In genomic region chr3:53150247-53151085, GRCh38 we compare ENCODE assay signal across 14 cellular contexts. TPM values are rescaled to one million over a fixed set of nuclear protein-coding genes. Genes with fewer than 3 reads are reported as not detected.
DNase-seq lines count a peak whose midpoint lies in the region; ATAC-seq and TF ChIP-seq lines count a peak whose summit lies in the region.
"Had no signal": no experiment of that assay in that cellular context is flagged by ENCODE, and none has a peak within 500 bp of the region (broad histone marks: within the 10 kb centered on the region; RNA-seq: fewer than 3 reads in every experiment).

No MANE protein-coding gene starts in this region.

- in situ Hi-C loops in astrocyte of the spinal cord (cut with HindIII; ENCODE audit: low sequenced_read_pairs): no loop called here

- peaks cover 0 to 6% of the 10 kb centered on the region in 2 donors for H3K27me3 Mint-ChIP-seq in natural killer cell treated with Interleukin-12 subunit alpha and Interleukin-12 subunit beta and Interleukin-15 and Interleukin-18, amount 100 ng/mL, for 72 hours
- H3K27me3 Mint-ChIP-seq in natural killer cell (ENCODE audit: low read depth in 2 of 2) (peaks cover 0 to 14% of the 10 kb centered on the region in 2 donors), T-helper 17 cell (peaks cover 29% of the 10 kb centered on the region)

- no peaks in the 10 kb centered on the region for H3K36me3 Mint-ChIP-seq in natural killer cell treated with Interleukin-12 subunit alpha and Interleukin-12 subunit beta and Interleukin-15 and Interleukin-18, amount 100 ng/mL, for 72 hours
- no peaks in the 10 kb centered on the region for H3K36me3 Mint-ChIP-seq in natural killer cell
- peaks cover 5% of the 10 kb centered on the region for H3K36me3 Mint-ChIP-seq in T-helper 17 cell (ENCODE audit: low read depth)
- H3K36me3 Mint-ChIP-seq: naive thymus-derived CD4-positive, alpha-beta T cell had no signal

- no peak for ATAC-seq in natural killer cell treated with Interleukin-12 subunit alpha and Interleukin-12 subunit beta and Interleukin-15 and Interleukin-18, amount 100 ng/mL, for 72 hours
- ATAC-seq in natural killer cell (no peak), left lung (peak; percentile 62), HG03342 (IDR thresholded peaks at IDR 0.05; ENCODE audit: unreplicated experiment) (no peak), T-helper 17 cell (no peak)
- ATAC-seq: naive thymus-derived CD4-positive, alpha-beta T cell had no signal

- intact Hi-C loops in natural killer cell (cut with micrococcal nuclease): no loop called here
- intact Hi-C loops in left lung (cut with DNase I): no loop called here

- no peak overlapping the region for H3K27ac Mint-ChIP-seq in natural killer cell treated with Interleukin-12 subunit alpha and Interleukin-12 subunit beta and Interleukin-15 and Interleukin-18, amount 100 ng/mL, for 72 hours
- H3K27ac Mint-ChIP-seq in natural killer cell (no peak overlapping the region), T-helper 17 cell (no peak overlapping the region)

- no peaks in the 10 kb centered on the region for H3K36me3 ChIP-seq in left lung

- peak overlapping the region; percentile 15 to 33 for H3K27ac ChIP-seq in left lung

- peaks cover 9 to 57% of the 10 kb centered on the region in 2 donors for H3K4me1 ChIP-seq in left lung

- peak; percentile 45 for DNase-seq in natural killer cell treated with Interleukin-12 subunit alpha and Interleukin-12 subunit beta and Interleukin-15 and Interleukin-18, amount 100 ng/mL, for 72 hours (ENCODE audit: low spot score)
- DNase-seq in natural killer cell (no peak), astrocyte of the spinal cord (ENCODE audit: low read depth, low spot score) (peak; percentile 33), left lung (peak in 1 of 2 donors; percentile 78), medulla oblongata (ENCODE audit: extremely low spot score) (no peak), NCI-H1694 (lab: John Stamatoyannopoulos, UW) (no peak), T-helper 17 cell (no peak)
- DNase-seq: activated T-cell treated with anti-CD3 and anti-CD28 coated beads for 4 hours; anterior cingulate cortex; DND-41; naive thymus-derived CD4-positive, alpha-beta T cell; SHP77 treated with DMSO at 0.1 percent for 48 hours had no signal

- TF ChIP-seq CTCF in natural killer cell (IDR thresholded peaks at IDR 0.05) (no peak), astrocyte of the spinal cord (IDR thresholded peaks at IDR 0.05; ENCODE audit: low read depth, low read length) (no peak), left lung (IDR thresholded peaks at IDR 0.05) (no peak)

- H3K9me3 ChIP-seq in left lung (no peaks in the 10 kb centered on the region), T-helper 17 cell (ENCODE audit: control insufficient read depth, low read length, poor library complexity, severe bottlenecking) (no peaks in the 10 kb centered on the region)

- peaks cover 0 to 6% of the 10 kb centered on the region in 2 donors for H3K27me3 ChIP-seq in left lung

- H3K4me3 Mint-ChIP-seq in natural killer cell treated with Interleukin-12 subunit alpha and Interleukin-12 subunit beta and Interleukin-15 and Interleukin-18, amount 100 ng/mL, for 72 hours: no peak overlapping the region
- H3K4me3 Mint-ChIP-seq in natural killer cell (no peak overlapping the region), T-helper 17 cell (no peak overlapping the region)
- H3K4me3 Mint-ChIP-seq: naive thymus-derived CD4-positive, alpha-beta T cell had no signal

- no peak overlapping the region for H3K4me3 ChIP-seq in astrocyte of the spinal cord (ENCODE audit: low read depth, low read length)
- no peak overlapping the region for H3K4me3 ChIP-seq in left lung
- H3K4me3 ChIP-seq: smooth muscle cell had no signal

- H3K4me1 Mint-ChIP-seq in natural killer cell treated with Interleukin-12 subunit alpha and Interleukin-12 subunit beta and Interleukin-15 and Interleukin-18, amount 100 ng/mL, for 72 hours (ENCODE audit: low read depth in 2 of 2): no peaks in the 10 kb centered on the region
- H3K4me1 Mint-ChIP-seq in natural killer cell (no peaks in the 10 kb centered on the region), T-helper 17 cell (peaks cover 3% of the 10 kb centered on the region)

- no peaks in the 10 kb centered on the region for H3K9me3 Mint-ChIP-seq in natural killer cell treated with Interleukin-12 subunit alpha and Interleukin-12 subunit beta and Interleukin-15 and Interleukin-18, amount 100 ng/mL, for 72 hours
- no peaks in the 10 kb centered on the region for H3K9me3 Mint-ChIP-seq in natural killer cell
- H3K9me3 Mint-ChIP-seq: naive thymus-derived CD4-positive, alpha-beta T cell had no signal

RNA-seq across cellular contexts. Expression of gene PRKCD, which starts 10.5 kb away (rescaled TPM):
- 10 to 100 TPM; 14.1 to 34.9 TPM for total RNA-seq in natural killer cell treated with Interleukin-12 subunit alpha and Interleukin-12 subunit beta and Interleukin-15 and Interleukin-18, amount 100 ng/mL, for 72 hours
- 10 to 100 TPM; 31.7 to 60.0 (median 36.3) TPM for total RNA-seq in natural killer cell
- total RNA-seq in left lung: 10 to 100 TPM; 73.2 to 73.7 TPM
- total RNA-seq in T-helper 17 cell: 10 to 100 TPM; 27.3 to 35.0 TPM

RNA-seq across cellular contexts. Expression of gene RFT1, which starts 20.2 kb away (rescaled TPM):
- 10 to 100 TPM; 33.1 to 51.6 TPM for total RNA-seq in natural killer cell treated with Interleukin-12 subunit alpha and Interleukin-12 subunit beta and Interleukin-15 and Interleukin-18, amount 100 ng/mL, for 72 hours
- 10 to 100 TPM; 13.3 to 17.2 (median 14.1) TPM for total RNA-seq in natural killer cell
- total RNA-seq in left lung: 10 to 100 TPM; 24.3 to 28.0 TPM
- 10 to 100 TPM; 11.9 to 12.2 TPM for total RNA-seq in T-helper 17 cell

Comparison
In these comparisons a context has a peak if more than half of its experiments do, and no peak if none do; other contexts are left out.
1. DNase-seq: peak in natural killer cell treated with Interleukin-12 subunit alpha and Interleukin-12 subunit beta and Interleukin-15 and Interleukin-18, amount 100 ng/mL, for 72 hours (single experiment) and astrocyte of the spinal cord (single experiment); none in natural killer cell (single experiment), medulla oblongata (single experiment), NCI-H1694 (single experiment) and T-helper 17 cell (0 of 3).